ENCODE assay signal across 35 cellular contexts in genomic region chrX:2855761-2856160, GRCh38. TPM values are rescaled to one million over a fixed set of nuclear protein-coding genes. Genes with fewer than 3 reads are reported as not detected.
"Had no signal": no experiment of that assay in that cellular context is flagged by ENCODE, and none has a peak within 500 bp of the region (broad histone marks: within the 10 kb centered on the region; RNA-seq: fewer than 3 reads in every experiment).

No MANE protein-coding gene starts in this region.

- H3K4me3 ChIP-seq: MG63 had no signal

- H3K9me3 ChIP-seq: MG63 had no signal

- DNase-seq: Karpas-422, Kasumi-1, MG63, MM.1S, MV-4-11, NCI-H1048, NCI-H1092, NCI-H1092 treated with DMSO at 0.1 percent for 48 hours, NCI-H1105, NCI-H1105 treated with DMSO at 0.1 percent for 48 hours, NCI-H1417, NCI-H1417 treated with DMSO at 0.1 percent for 48 hours, NCI-H1436, NCI-H1436 treated with DMSO at 0.1 percent for 48 hours, NCI-H146, NCI-H1694, NCI-H1694 treated with DMSO at 0.1 percent for 48 hours, NCI-H187, NCI-H187 treated with DMSO at 0.1 percent for 48 hours, NCI-H1930, NCI-H2029, NCI-H2029 treated with DMSO at 0.1 percent for 48 hours, NCI-H2081, NCI-H2081 treated with DMSO at 0.1 percent for 48 hours, NCI-H2107, NCI-H2171, NCI-H2171 treated with DMSO at 0.1 percent for 48 hours, NCI-H2227 treated with DMSO at 0.1 percent for 48 hours, NCI-H226, NCI-H345, NCI-H446, NCI-H446 treated with DMSO at 0.1 percent for 48 hours, NCI-H510A, NCI-H510A treated with DMSO at 0.1 percent for 48 hours had no signal

- H3K27me3 ChIP-seq: MG63 had no signal

- H3K36me3 ChIP-seq: MG63 had no signal

RNA-seq across cellular contexts. Expression of gene GYG2, which starts 27.0 kb away (rescaled TPM):
- total RNA-seq: MCF 10A had no signal
